Comparison of ENCODE assay signal across 8 cellular contexts in the genomic region with DNA sequence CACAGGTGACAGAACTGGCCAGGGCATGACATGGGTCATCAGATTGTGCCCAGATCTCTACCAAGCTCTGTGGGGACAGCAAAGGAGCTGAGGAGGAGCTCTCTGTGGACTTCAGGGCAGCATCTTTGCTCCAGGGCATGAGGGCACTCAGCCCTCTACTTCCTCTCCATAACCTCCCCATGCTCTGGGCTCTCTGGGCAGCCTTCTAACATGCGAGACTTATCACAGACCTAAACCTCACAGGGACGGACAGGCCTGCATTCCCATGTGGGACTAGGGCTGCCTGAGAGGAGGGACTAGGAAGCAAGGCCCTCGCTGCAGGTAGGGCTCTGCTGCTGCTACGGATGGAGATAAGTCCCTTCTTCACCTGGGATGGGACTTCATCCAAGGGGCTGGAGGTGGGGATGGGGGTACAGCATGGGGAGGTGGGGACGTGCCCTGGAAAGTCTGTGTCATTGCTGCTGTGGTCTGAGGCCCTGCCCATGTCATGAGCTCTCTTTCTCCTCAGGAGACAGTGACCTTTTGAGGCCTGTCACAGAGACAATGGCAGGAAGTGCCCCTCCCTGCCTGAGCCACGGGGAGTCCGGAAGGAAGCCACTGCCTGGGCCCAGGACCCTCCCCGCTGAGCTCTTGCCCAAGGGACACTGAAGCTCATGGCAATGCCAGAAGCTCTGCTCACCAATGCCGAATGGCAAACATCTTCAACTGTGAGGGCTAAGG. TPM values are rescaled to one million over a fixed set of nuclear protein-coding genes. Genes with fewer than 3 reads are reported as not detected.
DNase-seq lines count a peak whose midpoint lies in the region; FAIRE-seq and TF ChIP-seq lines count a peak whose summit lies in the region.

No MANE protein-coding gene starts in this region.

- WGBS in tibial nerve, 2 donors: 57 to 70% methylated on average over 9 of the region's 9 CpGs

- no peaks in the 10 kb centered on the region for H3K9me3 Mint-ChIP-seq in osteocyte (ENCODE audit: unreplicated experiment)

- no peaks in the 10 kb centered on the region for H3K27me3 ChIP-seq in tibial nerve

- no peak overlapping the region for H3K4me3 Mint-ChIP-seq in osteocyte (ENCODE audit: unreplicated experiment)

- DNase-seq in GM12891 (ENCODE audit: insufficient read length, low spot score): no peak
- peak; percentile 39 for DNase-seq in SKM-1 (lab: John Stamatoyannopoulos, UW; ENCODE audit: unreplicated experiment)
- DNase-seq in activated naive CD4-positive, alpha-beta T cell treated with anti-CD3 and anti-CD28 coated beads, Interleukin-2, amount 50 U/mL, for 16 hours: peak; percentile 40
- DNase-seq in osteocyte (ENCODE audit: extremely low spot score, unreplicated experiment): no peak
- DNase-seq in DMS 273 (lab: John Stamatoyannopoulos, UW; ENCODE audit: unreplicated experiment): no peak
- DNase-seq in tibial nerve (ENCODE audit: low spot score in 2 of 2): no peak
- DNase-seq in nucleus accumbens (lab: John Stamatoyannopoulos, UW): no peak
- DNase-seq in T1000 (lab: John Stamatoyannopoulos, UW): no peak

- peak overlapping the region; percentile 64 for H3K27ac Mint-ChIP-seq in osteocyte (ENCODE audit: unreplicated experiment)

- FAIRE-seq in GM12891 (lab: Jason Lieb, UNC): peak; percentile 84

- TF ChIP-seq EP300 in tibial nerve (IDR thresholded peaks at IDR 0.05): no peak

- peak overlapping the region in 1 of 4 donors; percentile 11 for H3K27ac ChIP-seq in tibial nerve

- TF ChIP-seq CTCF in osteocyte (IDR thresholded peaks at IDR 0.05): no peak
- no peak for TF ChIP-seq CTCF in tibial nerve (IDR thresholded peaks at IDR 0.05)

- H3K4me1 ChIP-seq in tibial nerve: peaks cover 0 to 50% (median 20%) of the 10 kb centered on the region in 4 donors

- peaks cover 52% of the 10 kb centered on the region for H3K4me1 Mint-ChIP-seq in osteocyte (ENCODE audit: unreplicated experiment)

- no peaks in the 10 kb centered on the region for H3K27me3 Mint-ChIP-seq in osteocyte (ENCODE audit: unreplicated experiment)

- peaks cover 0 to 6% (median 0%) of the 10 kb centered on the region in 3 donors for H3K36me3 ChIP-seq in tibial nerve

- TF ChIP-seq POLR2A in GM12891 (IDR thresholded peaks at IDR 0.05; ENCODE audit: low read depth, low read length): no peak
- TF ChIP-seq POLR2A in tibial nerve (IDR thresholded peaks at IDR 0.05): no peak

- no peak overlapping the region for H3K4me3 ChIP-seq in tibial nerve

- peaks cover 3% of the 10 kb centered on the region for H3K36me3 Mint-ChIP-seq in osteocyte (ENCODE audit: unreplicated experiment)

- no peaks in the 10 kb centered on the region for H3K9me3 ChIP-seq in tibial nerve

TF ChIP-seq in GM12891, 5 proteins besides CTCF, POLR2A, EP300 and RAD21:
- TF ChIP-seq SPI1 (IDR thresholded peaks at IDR 0.05; ENCODE audit: low read depth, low read length): no peak
- no peak for TF ChIP-seq PAX5 (IDR thresholded peaks at IDR 0.05; ENCODE audit: insufficient read depth, low read length, severe bottlenecking)
- TF ChIP-seq POLR2AphosphoS5 (IDR thresholded peaks at IDR 0.05; ENCODE audit: low read depth, low read length): no peak
- TF ChIP-seq POU2F2 (IDR thresholded peaks at IDR 0.05; ENCODE audit: low read depth, low read length): no peak
- TF ChIP-seq TAF1 (IDR thresholded peaks at IDR 0.05; ENCODE audit: low read depth, low read length): no peak

RNA-seq across cellular contexts. Expression of gene PITPNM2, which starts 44.1 kb away (rescaled TPM):
- polyA plus RNA-seq in GM12891 (2012; ENCODE audit: low read depth, missing spikeins): 0.54 TPM
- total RNA-seq in osteocyte (10.1 and 11.0 TPM in 2 replicates), tibial nerve (1 to 10 TPM; 6.1 to 9.8 (median 9.0) TPM)

Comparison
In these comparisons a context has a peak if more than half of its experiments do, and no peak if none do; other contexts are left out.
1. DNase-seq: peak in SKM-1 (single experiment) and activated naive CD4-positive, alpha-beta T cell treated with anti-CD3 and anti-CD28 coated beads, Interleukin-2, amount 50 U/mL, for 16 hours (single experiment); none in GM12891 (single experiment), osteocyte (single experiment), DMS 273 (single experiment), tibial nerve (0 of 2), nucleus accumbens (0 of 56) and T1000 (single experiment).